In the genomic region with DNA sequence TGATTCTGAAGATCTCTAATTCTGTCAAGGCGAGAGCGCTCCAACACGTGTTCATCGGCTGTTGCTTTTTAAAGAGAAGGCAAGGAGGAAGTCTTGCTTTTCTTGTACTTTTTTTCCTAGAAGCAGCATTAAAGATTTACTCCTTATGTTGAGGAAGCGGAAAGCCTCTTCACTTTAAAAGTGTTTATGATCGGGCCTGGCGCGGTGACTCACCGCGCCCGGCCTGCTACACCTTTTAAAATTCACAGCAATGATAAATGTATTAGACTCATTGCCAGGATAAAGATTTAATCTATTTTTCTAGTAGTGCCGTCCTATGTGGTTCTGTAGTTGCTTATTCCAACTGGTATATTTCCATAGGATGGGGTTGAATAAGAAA, we compare ENCODE assay signal across 8 cellular contexts. TPM values are rescaled to one million over a fixed set of nuclear protein-coding genes. Genes with fewer than 3 reads are reported as not detected.
A peak's percentile ranks its signal among the peaks of the same experiment; 100 is the strongest.
DNase-seq lines count a peak whose midpoint lies in the region; ATAC-seq and TF ChIP-seq lines count a peak whose summit lies in the region.

No MANE protein-coding gene starts in this region.

- peak overlapping the region; percentile 98 for H3K27ac ChIP-seq in CD4-positive, alpha-beta T cell (ENCODE audit: low read depth, low read length)
- H3K27ac ChIP-seq in MM.1S (ENCODE audit: low read length) (peak overlapping the region; percentile 87), brain microvascular endothelial cell (peak overlapping the region; percentile 93)

- peak in 5 of 10 experiments; percentile 5 to 57 (median 39) for DNase-seq in CD4-positive, alpha-beta T cell
- DNase-seq in MM.1S (no peak), brain microvascular endothelial cell (no peak), mucosa of descending colon (peak in 2 of 3 donors; percentile 61 to 63), NCI-H2227 treated with DMSO at 0.1 percent for 48 hours (lab: John Stamatoyannopoulos, UW) (no peak), anterior cingulate cortex (lab: John Stamatoyannopoulos, UW) (no peak), NCI-H510A (lab: John Stamatoyannopoulos, UW) (no peak)

- no peaks in the 10 kb centered on the region for H3K9me3 Mint-ChIP-seq in CD4-positive, alpha-beta T cell

- peak; percentile 21 for ATAC-seq in CD4-positive, alpha-beta T cell (ENCODE audit: poor library complexity)
- ATAC-seq in mucosa of descending colon (peak; percentile 43), HG02884 (IDR thresholded peaks at IDR 0.05; ENCODE audit: unreplicated experiment) (no peak)

- H3K27me3 Mint-ChIP-seq in CD4-positive, alpha-beta T cell = no peaks in the 10 kb centered on the region

- peaks cover 52% of the 10 kb centered on the region for H3K4me1 Mint-ChIP-seq in CD4-positive, alpha-beta T cell (ENCODE audit: low read depth)

- peak overlapping the region; percentile 85 for H3K4me3 Mint-ChIP-seq in CD4-positive, alpha-beta T cell

- in situ Hi-C loops in brain microvascular endothelial cell (cut with HindIII; ENCODE audit: low pct_ligation_motif_present, low sequenced_read_pairs) = no loop called here

- peaks cover 13% of the 10 kb centered on the region for H4K20me1 ChIP-seq in MM.1S (ENCODE audit: insufficient read depth, low read length)

- H3K4me1 ChIP-seq in MM.1S (ENCODE audit: low read length) (peaks cover 14% of the 10 kb centered on the region; the same call in 1 of the 2 replicates), mucosa of descending colon (ENCODE audit: low read depth) (peaks cover 35% of the 10 kb centered on the region)

- H3K36me3 ChIP-seq in MM.1S (replicated peaks; ENCODE audit: insufficient read depth, low read length) (no peaks in the 10 kb centered on the region; the same call in 1 of the 2 replicates), brain microvascular endothelial cell (replicated peaks) (peaks cover 13% of the 10 kb centered on the region), mucosa of descending colon (ENCODE audit: low read depth) (no peaks in the 10 kb centered on the region)

- POLR2A ChIA-PET in CD4-positive, alpha-beta T cell (lab: Charles Lee) = interaction anchor here (0.8 to 7.0 kb wide), 25 partner anchors 9 to 1004 kb away, joined by 3 to 190 read pairs (median 4); partner anchors contain the start of genes APPL1, DENND6A, HTD2 and PDE12

- H3K4me2 ChIP-seq in MM.1S (ENCODE audit: low read depth, low read length) = peak overlapping the region; percentile 83

- H3K9me2 ChIP-seq in MM.1S (replicated peaks; ENCODE audit: insufficient read depth, low read length) = no peaks in the 10 kb centered on the region

- intact Hi-C loops in CD4-positive, alpha-beta T cell (cut with DNase I, micrococcal nuclease) = loop anchor here (1.0 to 5.0 kb wide), 6 partner anchors 42 to 639 kb away; partner anchors contain the start of genes SLMAP (in 2 of the 2), ABHD6 (in 1 of the 2), DENND6A (in 1 of the 2) and PDE12 (in 1 of the 2)
- intact Hi-C loops in mucosa of descending colon (cut with DNase I, micrococcal nuclease) = loop anchor here in 1 of 2 donors (2.0 kb wide), 1 partner anchor 41 kb away; the partner anchor contains the start of gene PDE12

- no peak for TF ChIP-seq CTCF in CD4-positive, alpha-beta T cell (IDR thresholded peaks at IDR 0.05)
- no peak for TF ChIP-seq CTCF in MM.1S (IDR thresholded peaks at IDR 0.05; ENCODE audit: low read length)
- TF ChIP-seq CTCF in brain microvascular endothelial cell (IDR thresholded peaks at IDR 0.05; ENCODE audit: low read depth, low read length, missing control alignments) = no peak
- TF ChIP-seq CTCF in mucosa of descending colon (IDR thresholded peaks at IDR 0.05) = no peak

- H3K9me3 ChIP-seq in CD4-positive, alpha-beta T cell (ENCODE audit: control insufficient read depth, low read length) = no peaks in the 10 kb centered on the region
- H3K9me3 ChIP-seq in MM.1S (replicated peaks; ENCODE audit: insufficient read depth, low read length) = no peaks in the 10 kb centered on the region
- H3K9me3 ChIP-seq in mucosa of descending colon = no peaks in the 10 kb centered on the region

- peaks cover 48% of the 10 kb centered on the region for H3K36me3 Mint-ChIP-seq in CD4-positive, alpha-beta T cell (ENCODE audit: low read depth)

- peak overlapping the region; percentile 97 for H3K27ac Mint-ChIP-seq in CD4-positive, alpha-beta T cell

- CTCF ChIA-PET in CD4-positive, alpha-beta T cell (lab: Charles Lee) = interaction anchor here (1.1 to 1.5 kb wide), 5 partner anchors 17 to 200 kb away, joined by 3 to 8 read pairs (median 4); partner anchors contain the start of genes PDE12 and SLMAP

- peak overlapping the region; percentile 55 for H2AFZ ChIP-seq in MM.1S (ENCODE audit: low read length)

- H3K27me3 ChIP-seq in CD4-positive, alpha-beta T cell (ENCODE audit: control insufficient read depth, insufficient read depth, low read length) = no peaks in the 10 kb centered on the region
- H3K27me3 ChIP-seq in MM.1S (replicated peaks; ENCODE audit: insufficient read depth, low read length) (no peaks in the 10 kb centered on the region), brain microvascular endothelial cell (replicated peaks) (no peaks in the 10 kb centered on the region)

- peak overlapping the region; percentile 76 for H3K9ac ChIP-seq in MM.1S (ENCODE audit: low read length)

- peaks cover 21% of the 10 kb centered on the region for H3F3A ChIP-seq in MM.1S (ENCODE audit: insufficient read depth, low read length)

- peaks cover 52% of the 10 kb centered on the region for H3K79me2 ChIP-seq in MM.1S (ENCODE audit: low read length)

- H3K4me3 ChIP-seq in MM.1S (ENCODE audit: low read length) (peak overlapping the region; percentile 69), brain microvascular endothelial cell (ENCODE audit: low read depth, low read length) (peak overlapping the region; percentile 68), mucosa of descending colon (peak overlapping the region; percentile 86)

RNA-seq across cellular contexts. Expression of gene ARF4, which starts 0.8 kb away (rescaled TPM):
- total RNA-seq in CD4-positive, alpha-beta T cell = 10 to 100 TPM; 56.7 to 59.9 TPM
- 100 to 1,000 TPM; 114 to 164 (median 115) TPM for total RNA-seq in mucosa of descending colon

RNA-seq across cellular contexts. Expression of gene PDE12, which starts 41.9 kb away (rescaled TPM):
- total RNA-seq in CD4-positive, alpha-beta T cell = 10 to 100 TPM; 40.5 to 40.9 TPM
- 10 to 100 TPM; 18.2 to 19.9 (median 19.5) TPM for total RNA-seq in mucosa of descending colon

RNA-seq across cellular contexts. Expression of gene DNAH12, which starts 53.8 kb away (rescaled TPM):
- under 1 TPM in 1 of 2 experiments, not detected in 1; 0.19 TPM for total RNA-seq in CD4-positive, alpha-beta T cell
- under 1 TPM; 0.07 to 0.26 (median 0.16) TPM for total RNA-seq in mucosa of descending colon

Comparison
In these comparisons a context has a peak if more than half of its experiments do, and no peak if none do; other contexts are left out.
1. DNase-seq: peak in mucosa of descending colon (2 of 3); none in MM.1S (single experiment), brain microvascular endothelial cell (single experiment), NCI-H2227 treated with DMSO at 0.1 percent for 48 hours (single experiment), anterior cingulate cortex (0 of 58) and NCI-H510A (single experiment).
2. Peak in every context shown above with its lines, with median percentiles within 50 percentile points of each other: H3K27ac ChIP-seq and H3K4me3 ChIP-seq.